8 cellular contexts compared by ENCODE assay signal in genomic region chr3:12999147-13000140, GRCh38.
DNase-seq lines count a peak whose midpoint lies in the region; ATAC-seq and TF ChIP-seq lines count a peak whose summit lies in the region.

No MANE protein-coding gene starts in this region.

- no peak overlapping the region for H2AFZ ChIP-seq in Karpas-422 (ENCODE audit: low read length)

- no peaks in the 10 kb centered on the region for H3K27me3 ChIP-seq in Karpas-422 (ENCODE audit: low read length)

- H3K27me3 Mint-ChIP-seq in nephron progenitor cell (ENCODE audit: low read depth, poor library complexity): peaks cover 7% of the 10 kb centered on the region

- peaks cover 7% of the 10 kb centered on the region; the same call in 1 of the 2 replicates for H4K20me1 ChIP-seq in Karpas-422 (ENCODE audit: insufficient read depth, low read depth, low read length)

- no peak overlapping the region for H3K4me3 ChIP-seq in Karpas-422 (ENCODE audit: low read length)

- peaks cover 18% of the 10 kb centered on the region for H3K4me1 ChIP-seq in Karpas-422 (ENCODE audit: low read length)

- no peaks in the 10 kb centered on the region for H3K79me2 ChIP-seq in Karpas-422 (ENCODE audit: low read length)

- no peaks in the 10 kb centered on the region for H3K36me3 Mint-ChIP-seq in nephron progenitor cell (ENCODE audit: low read depth)

- no peaks in the 10 kb centered on the region for H3K9me3 Mint-ChIP-seq in nephron progenitor cell

- H3K9me3 ChIP-seq in Karpas-422 (ENCODE audit: low read length): no peaks in the 10 kb centered on the region

- peaks cover 22% of the 10 kb centered on the region for H3K4me1 Mint-ChIP-seq in nephron progenitor cell

- no peak overlapping the region for H3K27ac Mint-ChIP-seq in nephron progenitor cell

- H3K4me3 Mint-ChIP-seq in nephron progenitor cell: no peak overlapping the region

- no peaks in the 10 kb centered on the region for H3K9me2 ChIP-seq in Karpas-422 (replicated peaks; ENCODE audit: insufficient read depth, low read length)

- peak; percentile 25 for ATAC-seq in GM21367 (IDR thresholded peaks at IDR 0.05; ENCODE audit: unreplicated experiment)

- peak overlapping the region; percentile 55 for H3K27ac ChIP-seq in cingulate gyrus (ENCODE audit: low read depth, low read length)
- H3K27ac ChIP-seq in Karpas-422 (ENCODE audit: low read length): no peak overlapping the region

- no peak overlapping the region for H3K9ac ChIP-seq in Karpas-422 (ENCODE audit: low read length)

- no peak overlapping the region for H3K4me2 ChIP-seq in Karpas-422 (ENCODE audit: low read depth, low read length, poor library complexity, severe bottlenecking)

- TF ChIP-seq CTCF in nephron progenitor cell (IDR thresholded peaks at IDR 0.05): no peak

- intact Hi-C loops in posterior vena cava (cut with DNase I): no loop called here

- DNase-seq in HuH-7 (ENCODE audit: low spot score) (peak; percentile 84), posterior vena cava (ENCODE audit: low spot score) (peak; percentile 97), nephron progenitor cell (no peak), Karpas-422 (no peak), NCI-H146 (lab: John Stamatoyannopoulos, UW) (no peak), NCI-H1694 (lab: John Stamatoyannopoulos, UW) (no peak)

- no peaks in the 10 kb centered on the region for H3K36me3 ChIP-seq in Karpas-422 (ENCODE audit: insufficient read depth, low read length)

Comparison
In these comparisons a context has a peak if more than half of its experiments do, and no peak if none do; other contexts are left out.
1. DNase-seq: peak in HuH-7 (single experiment) and posterior vena cava (single experiment); none in nephron progenitor cell (single experiment), Karpas-422 (single experiment), NCI-H146 (single experiment) and NCI-H1694 (single experiment).